8 cellular contexts compared by ENCODE assay signal in genomic region chr17:412211-413015, GRCh38. TPM values are rescaled to one million over a fixed set of nuclear protein-coding genes. Genes with fewer than 3 reads are reported as not detected.
DNase-seq lines count a peak whose midpoint lies in the region; ATAC-seq, FAIRE-seq and TF ChIP-seq lines count a peak whose summit lies in the region.

No MANE protein-coding gene starts in this region.

- H3K4me3 ChIP-seq in AG04450 (ENCODE audit: low read depth, low read length) (no peak overlapping the region), GM12875 (ENCODE audit: low read depth, low read length) (no peak overlapping the region), H1 (ENCODE audit: extremely low read depth in 1 of 4, insufficient read depth in 2 of 4, low read depth in 3 of 4, low read length in 4 of 4) (no peak overlapping the region), vagina (no peak overlapping the region)

- H3K36me3 ChIP-seq in H1 (ENCODE audit: control insufficient read depth in 2 of 4, insufficient read depth in 4 of 4, low read length in 3 of 4), result 0 out of 8 replicates have a peak, but pooled peaks cover 0 to 3% (median 0%) of the 10 kb centered on the region in 4 experiments
- H3K36me3 ChIP-seq in vagina, result no peaks in the 10 kb centered on the region

- peaks cover 0 to 7% (median 0%) of the 10 kb centered on the region in 5 donors for H3K27me3 Mint-ChIP-seq in naive thymus-derived CD8-positive, alpha-beta T cell

- H3K14ac ChIP-seq in H1 (ENCODE audit: insufficient read length), result no peak overlapping the region

- H4K8ac ChIP-seq in H1 (ENCODE audit: extremely low read depth, insufficient read depth, low read length), result no peak overlapping the region

- H4K20me1 ChIP-seq in H1 (replicated peaks in 1 of 2; ENCODE audit: control insufficient read depth in 1 of 2, insufficient read depth in 2 of 2, low read length in 2 of 2), result no peaks in the 10 kb centered on the region

- POLR2A ChIA-PET in AG04450 (lab: Yijun Ruan, JAX) (interaction anchor here (0.6 to 1.7 kb wide), 5 partner anchors 108 to 340 kb away, joined by 3 to 9 read pairs (median 4); no protein-coding TSS in a partner anchor), H1 (lab: Charles Lee; ENCODE audit: partially characterized antibody) (interaction anchor here (0.6 to 1.5 kb wide), 7 partner anchors 10 to 301 kb away, joined by 3 to 5 read pairs (median 3); no protein-coding TSS in a partner anchor)
- POLR2A ChIA-PET in naive thymus-derived CD8-positive, alpha-beta T cell (lab: Charles Lee), result interaction anchor here (0.6 to 2.3 kb wide), 19 partner anchors 10 to 569 kb away, joined by 3 to 18 read pairs (median 5); partner anchors contain the start of gene GEMIN4

- H2BK15ac ChIP-seq in H1 (ENCODE audit: low read length), result no peak overlapping the region

- H2BK20ac ChIP-seq in H1 (ENCODE audit: low read length), result no peak overlapping the region

- peaks cover 0 to 4% (median 0%) of the 10 kb centered on the region in 3 donors for H3K36me3 Mint-ChIP-seq in naive thymus-derived CD8-positive, alpha-beta T cell

- H3K4me3 Mint-ChIP-seq in naive thymus-derived CD8-positive, alpha-beta T cell, result peak overlapping the region; percentile 69 to 99 (median 86)

- no peak overlapping the region for H2AK5ac ChIP-seq in H1 (ENCODE audit: low read depth, low read length)

- ATAC-seq in naive thymus-derived CD8-positive, alpha-beta T cell, result no peak
- ATAC-seq in HG03095 (IDR thresholded peaks at IDR 0.05; ENCODE audit: unreplicated experiment), result no peak

- H3K27me3 ChIP-seq in AG04450 (ENCODE audit: control insufficient read depth, insufficient read depth, low read length) (no peaks in the 10 kb centered on the region), H1 (replicated peaks in 1 of 4; ENCODE audit: control insufficient read depth in 3 of 4, extremely low read depth in 1 of 4, insufficient read depth in 3 of 4, low read length in 3 of 4) (no peaks in the 10 kb centered on the region), vagina (no peaks in the 10 kb centered on the region)

- no peaks in the 10 kb centered on the region; the same call in 1 of the 2 replicates for H3K79me1 ChIP-seq in H1 (ENCODE audit: low read depth, low read length)

- H2BK12ac ChIP-seq in H1 (ENCODE audit: low read depth, low read length), result no peak overlapping the region

- no peak overlapping the region for H3K23ac ChIP-seq in H1 (ENCODE audit: insufficient read length)

- peak; percentile 86 to 91 for TF ChIP-seq RAD21 in H1 (IDR thresholded peaks at IDR 0.05 in 1 of 2, conservative IDR thresholded peaks at IDR 0.05 in 1 of 2; ENCODE audit: low read depth in 2 of 2, low read length in 2 of 2)

- no peak for TF ChIP-seq POLR2A in H1 (IDR thresholded peaks at IDR 0.05; ENCODE audit: control extremely low read depth in 1 of 2, low read depth in 2 of 2, low read length in 2 of 2)
- no peak for TF ChIP-seq POLR2A in vagina (IDR thresholded peaks at IDR 0.05)

- TF ChIP-seq CTCF in AG04450 (IDR thresholded peaks at IDR 0.05; ENCODE audit: low read depth, low read length) (peak; percentile 90), GM12875 (IDR thresholded peaks at IDR 0.05; ENCODE audit: borderline replicate concordance, insufficient read depth, low read depth, low read length) (peak; percentile 61; the same call in 1 of the 2 replicates), H1 (IDR thresholded peaks at IDR 0.05; ENCODE audit: control extremely low read depth in 1 of 3, insufficient read depth in 1 of 3, low read depth in 1 of 3, low read length in 3 of 3) (peak; percentile 24 to 75 (median 73)), vagina (IDR thresholded peaks at IDR 0.05) (peak; percentile 41 to 70 (median 51))

- CTCF ChIA-PET in AG04450 (lab: Charles Lee) (interaction anchor here (0.5 to 3.3 kb wide), 52 partner anchors 10 to 588 kb away, joined by 3 to 468 read pairs (median 4); partner anchors contain the start of genes NXN, TIMM22 and VPS53), H1 (lab: Charles Lee; ENCODE audit: partially characterized antibody) (interaction anchor here (0.5 to 3.2 kb wide), 55 partner anchors 9 to 299 kb away, joined by 3 to 73 read pairs (median 4); partner anchors contain the start of gene RFLNB)

- H3K4me2 ChIP-seq in H1 (ENCODE audit: insufficient read depth in 1 of 2, low read depth in 2 of 2, low read length in 2 of 2), result no peak overlapping the region

- H3K56ac ChIP-seq in H1 (replicated peaks; ENCODE audit: insufficient read length, low read depth, low read length), result no peak overlapping the region

- no peak overlapping the region for H3K27ac ChIP-seq in AG04450 (ENCODE audit: low read depth, low read length)
- no peak overlapping the region for H3K27ac ChIP-seq in H1 (ENCODE audit: low read depth, low read length)
- no peak overlapping the region for H3K27ac ChIP-seq in vagina

- 75% methylated on average over 15 of the region's 15 CpGs; no CpG with 5 or more reads in 1 of the 2 experiments for WGBS in H1 (ENCODE audit: extremely low coverage in 1 of 2, insufficient coverage in 1 of 2, insufficient read length in 1 of 2, insufficient replicate concordance in 2 of 2, low coverage in 1 of 2, low lambda C conversion rate in 2 of 2, missing lambda C conversion rate in 1 of 2), 2 experiments

- no peak overlapping the region for H2BK120ac ChIP-seq in H1 (replicated peaks; ENCODE audit: low read depth, low read length)

- peak overlapping the region; percentile 63 to 99 (median 95) for H3K27ac Mint-ChIP-seq in naive thymus-derived CD8-positive, alpha-beta T cell

- H2BK5ac ChIP-seq in H1 (ENCODE audit: low read depth, low read length), result no peak overlapping the region

- peaks cover 5% of the 10 kb centered on the region for H3K9me3 ChIP-seq in AG04450 (ENCODE audit: control insufficient read depth, insufficient read depth, low read length)
- H3K9me3 ChIP-seq in H1 (ENCODE audit: insufficient read depth in 2 of 2, low read depth in 1 of 2, low read length in 1 of 2), result no peaks in the 10 kb centered on the region
- no peaks in the 10 kb centered on the region for H3K9me3 ChIP-seq in vagina

- no peak overlapping the region for H2AFZ ChIP-seq in H1 (ENCODE audit: low read length)

- no peak overlapping the region for H4K91ac ChIP-seq in H1 (replicated peaks; ENCODE audit: insufficient read length, low read length)

- intact Hi-C loops in vagina (cut with DNase I), result no loop called here

- H3K23me2 ChIP-seq in H1 (ENCODE audit: low read depth, low read length), result peaks cover 4% of the 10 kb centered on the region; the same call in 1 of the 2 replicates

- H3K9me3 Mint-ChIP-seq in naive thymus-derived CD8-positive, alpha-beta T cell, result peaks cover 0 to 5% (median 0%) of the 10 kb centered on the region in 9 donors

- no peak overlapping the region for H3K18ac ChIP-seq in H1 (ENCODE audit: extremely low read depth, low read length)

- peaks cover 54 to 81% (median 75%) of the 10 kb centered on the region in 4 donors for H3K4me1 Mint-ChIP-seq in naive thymus-derived CD8-positive, alpha-beta T cell

- TF ChIP-seq EP300 in H1 (IDR thresholded peaks at IDR 0.05; ENCODE audit: borderline replicate concordance in 1 of 2, low read depth in 2 of 2, low read length in 2 of 2), result no peak

- DNase-seq in AG04450 (ENCODE audit: low read depth, low spot score) (peak; percentile 46), NCI-H446 treated with DMSO at 0.1 percent for 48 hours (lab: John Stamatoyannopoulos, UW) (peak; percentile 35), H1 (ENCODE audit: low read depth in 1 of 2, low spot score in 2 of 2) (peak in 1 of 2 experiments; percentile 54), vagina (ENCODE audit: extremely low spot score in 2 of 2) (no peak)
- peak; percentile 58 to 70 for DNase-seq in activated CD4-positive, alpha-beta T cell treated with anti-CD3 and anti-CD28 coated beads, Interleukin-2, amount 50 U/mL, for 48 hours
- peak; percentile 41 to 86 (median 68) for DNase-seq in naive thymus-derived CD8-positive, alpha-beta T cell

- H3K79me2 ChIP-seq in H1 (ENCODE audit: control insufficient read depth in 1 of 2, insufficient read depth in 2 of 2, low read length in 2 of 2), result no peaks in the 10 kb centered on the region

- H4K5ac ChIP-seq in H1 (ENCODE audit: insufficient read length, low read depth, low read length), result no peak overlapping the region

- H3K4me1 ChIP-seq in H1 (replicated peaks in 1 of 4; ENCODE audit: control insufficient read depth in 3 of 4, insufficient read depth in 4 of 4, low read length in 3 of 4) (peaks cover 0 to 8% (median 3%) of the 10 kb centered on the region in 4 experiments; a peak in 4 of 7 replicates), vagina (peaks cover 19% of the 10 kb centered on the region)

- H3K4ac ChIP-seq in H1 (replicated peaks; ENCODE audit: insufficient read length, low read depth, low read length), result no peak overlapping the region

- no peak overlapping the region for H3K9ac ChIP-seq in H1 (replicated peaks in 1 of 4; ENCODE audit: extremely low read depth in 1 of 4, low read depth in 3 of 4, low read length in 3 of 4)

- peak; percentile 89 for FAIRE-seq in H1 (lab: Jason Lieb, UNC)

RNA-seq across cellular contexts. Expression of gene RFLNB, which starts 33.3 kb away (rescaled TPM):
- 10.5 and 13.5 TPM in 2 replicates for polyA plus RNA-seq in AG04450 (2011; rRNA removed)
- 11.5 and 12.3 TPM in 2 replicates for polyA minus RNA-seq in AG04450 (2011; rRNA and poly(A)+ RNA removed)
- 56.5 and 58.4 TPM in 2 replicates for total RNA-seq in H1 (2021; fragmentation: NEBNext Ultra II Directional; extraction: Animal tissue kit (Norgen Biotek cat#: 25700))
- polyA plus RNA-seq in H1 (2011; rRNA removed), result 9.4 and 11.6 TPM in 2 replicates
- polyA plus RNA-seq in H1 (2011; cell fraction: cytosol; rRNA removed), result 10.8 TPM
- 9.3 TPM for polyA plus RNA-seq in H1 (2011; cell fraction: nucleus; rRNA removed)
- polyA plus RNA-seq in H1 (2012, experiment 1 of 2), result 22.5 to 28.3 TPM (median 25.2 TPM) in 4 replicates
- polyA plus RNA-seq in H1 (2012, experiment 2 of 2), result 23.8 TPM
- 42.9 TPM for polyA plus RNA-seq in H1 (2013, experiment 1 of 2)
- 45.8 TPM for polyA plus RNA-seq in H1 (2013, experiment 2 of 2)
- polyA minus RNA-seq in H1 (2011; rRNA and poly(A)+ RNA removed), result 8.4 and 9.3 TPM in 2 replicates
- polyA minus RNA-seq in H1 (2011; cell fraction: cytosol; rRNA and poly(A)+ RNA removed), result 13.5 TPM
- 6.2 TPM for polyA minus RNA-seq in H1 (2011; cell fraction: nucleus; rRNA and poly(A)+ RNA removed)
- 10 to 100 TPM; 38.7 TPM for total RNA-seq in naive thymus-derived CD8-positive, alpha-beta T cell
- 10 to 100 TPM; 19.2 to 32.5 (median 24.2) TPM for polyA plus RNA-seq in naive thymus-derived CD8-positive, alpha-beta T cell
- 12.5 TPM for total RNA-seq in vagina

RNA-seq across cellular contexts. Expression of gene RPH3AL, which starts 59.8 kb away (rescaled TPM):
- 1.3 and 1.5 TPM in 2 replicates for polyA plus RNA-seq in AG04450 (2011; rRNA removed)
- polyA minus RNA-seq in AG04450 (2011; rRNA and poly(A)+ RNA removed), result 0.46 and 1.8 TPM in 2 replicates
- total RNA-seq in H1 (2021; fragmentation: NEBNext Ultra II Directional; extraction: Animal tissue kit (Norgen Biotek cat#: 25700)), result 5.6 and 6.1 TPM in 2 replicates
- 5.8 and 10.7 TPM in 2 replicates for polyA plus RNA-seq in H1 (2011; rRNA removed)
- polyA plus RNA-seq in H1 (2011; cell fraction: cytosol; rRNA removed), result 6.1 TPM
- polyA plus RNA-seq in H1 (2011; cell fraction: nucleus; rRNA removed), result 8.3 TPM
- 4.1 to 6.5 TPM (median 4.9 TPM) in 4 replicates for polyA plus RNA-seq in H1 (2012, experiment 1 of 2)
- polyA plus RNA-seq in H1 (2012, experiment 2 of 2), result 6.6 TPM
- 3.9 TPM for polyA plus RNA-seq in H1 (2013, experiment 1 of 2)
- 4.0 TPM for polyA plus RNA-seq in H1 (2013, experiment 2 of 2)
- 2.3 and 2.7 TPM in 2 replicates for polyA minus RNA-seq in H1 (2011; rRNA and poly(A)+ RNA removed)
- 4.3 TPM for polyA minus RNA-seq in H1 (2011; cell fraction: cytosol; rRNA and poly(A)+ RNA removed)
- 9.9 TPM for polyA minus RNA-seq in H1 (2011; cell fraction: nucleus; rRNA and poly(A)+ RNA removed)
- 10 to 100 TPM; 26.4 to 30.0 TPM for total RNA-seq in naive thymus-derived CD8-positive, alpha-beta T cell
- polyA plus RNA-seq in naive thymus-derived CD8-positive, alpha-beta T cell, result 1 to 10 TPM; 1.9 to 5.7 (median 2.7) TPM
- 43.5 TPM for total RNA-seq in vagina

Comparison
In these comparisons a context has a peak if more than half of its experiments do, and no peak if none do; other contexts are left out.
1. DNase-seq: peak in AG04450 (single experiment), NCI-H446 treated with DMSO at 0.1 percent for 48 hours (single experiment), activated CD4-positive, alpha-beta T cell treated with anti-CD3 and anti-CD28 coated beads, Interleukin-2, amount 50 U/mL, for 48 hours (2 of 2) and naive thymus-derived CD8-positive, alpha-beta T cell (10 of 10); none in vagina (0 of 2).
2. Peak in every context shown above with its lines, with median percentiles within 50 percentile points of each other: CTCF ChIP-seq.